ENCODE assay signal across 1 cellular context in the genomic region with DNA sequence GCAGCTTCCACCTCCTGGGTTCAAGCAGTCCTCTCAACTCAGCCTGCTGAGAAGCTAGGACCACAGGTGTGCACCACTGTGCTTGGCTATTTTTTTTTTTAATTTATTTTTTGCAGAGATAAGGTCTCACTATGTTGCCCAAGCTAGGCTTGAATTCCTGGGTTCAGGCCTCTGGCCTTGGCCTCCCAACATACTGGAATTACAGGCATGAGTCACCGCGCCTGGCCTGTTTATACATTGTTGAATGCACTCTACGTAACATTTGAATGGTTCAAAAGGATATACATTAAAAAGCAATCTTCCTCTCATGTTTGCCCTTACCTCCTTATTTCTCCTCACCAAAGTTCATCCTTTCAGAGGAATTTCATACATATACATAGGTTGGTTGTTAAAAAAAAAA.
TF ChIP-seq lines count a peak whose summit lies in the region.

No MANE protein-coding gene starts in this region.

TF ChIP-seq in HepG2, 621 proteins besides CTCF, POLR2A, EP300 and RAD21 (continued from another document):
- TF ChIP-seq, protein P1, sequence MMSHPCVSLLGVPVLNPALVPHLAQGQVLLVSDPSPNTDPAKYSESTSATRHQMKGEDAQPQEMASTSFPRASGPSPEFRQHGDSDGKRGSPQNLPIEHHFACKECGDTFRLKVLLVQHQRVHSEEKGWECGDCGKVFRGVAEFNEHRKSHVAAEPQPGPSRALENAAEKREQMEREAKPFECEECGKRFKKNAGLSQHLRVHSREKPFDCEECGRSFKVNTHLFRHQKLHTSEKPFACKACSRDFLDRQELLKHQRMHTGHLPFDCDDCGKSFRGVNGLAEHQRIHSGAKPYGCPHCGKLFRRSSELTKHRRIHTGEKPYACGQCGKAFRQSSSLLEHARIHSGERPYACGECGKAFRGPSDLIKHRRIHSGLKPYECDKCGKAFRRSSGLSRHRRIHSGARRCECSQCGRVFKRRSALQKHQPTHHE (CRISPR knock-in tag; IDR thresholded peaks at IDR 0.05; ENCODE audit: borderline replicate concordance): no peak
- TF ChIP-seq ZNF17 (CRISPR knock-in tag; IDR thresholded peaks at IDR 0.05): no peak
- TF ChIP-seq, protein P2, sequence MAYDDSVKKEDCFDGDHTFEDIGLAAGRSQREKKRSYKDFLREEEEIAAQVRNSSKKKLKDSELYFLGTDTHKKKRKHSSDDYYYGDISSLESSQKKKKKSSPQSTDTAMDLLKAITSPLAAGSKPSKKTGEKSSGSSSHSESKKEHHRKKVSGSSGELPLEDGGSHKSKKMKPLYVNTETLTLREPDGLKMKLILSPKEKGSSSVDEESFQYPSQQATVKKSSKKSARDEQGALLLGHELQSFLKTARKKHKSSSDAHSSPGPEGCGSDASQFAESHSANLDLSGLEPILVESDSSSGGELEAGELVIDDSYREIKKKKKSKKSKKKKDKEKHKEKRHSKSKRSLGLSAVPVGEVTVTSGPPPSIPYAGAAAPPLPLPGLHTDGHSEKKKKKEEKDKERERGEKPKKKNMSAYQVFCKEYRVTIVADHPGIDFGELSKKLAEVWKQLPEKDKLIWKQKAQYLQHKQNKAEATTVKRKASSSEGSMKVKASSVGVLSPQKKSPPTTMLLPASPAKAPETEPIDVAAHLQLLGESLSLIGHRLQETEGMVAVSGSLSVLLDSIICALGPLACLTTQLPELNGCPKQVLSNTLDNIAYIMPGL (CRISPR knock-in tag; IDR thresholded peaks at IDR 0.05; ENCODE audit: borderline replicate concordance in 1 of 2, low read depth in 1 of 2): no peak
- TF ChIP-seq ZNF7 (CRISPR knock-in tag; IDR thresholded peaks at IDR 0.05): no peak
- TF ChIP-seq, protein P3, sequence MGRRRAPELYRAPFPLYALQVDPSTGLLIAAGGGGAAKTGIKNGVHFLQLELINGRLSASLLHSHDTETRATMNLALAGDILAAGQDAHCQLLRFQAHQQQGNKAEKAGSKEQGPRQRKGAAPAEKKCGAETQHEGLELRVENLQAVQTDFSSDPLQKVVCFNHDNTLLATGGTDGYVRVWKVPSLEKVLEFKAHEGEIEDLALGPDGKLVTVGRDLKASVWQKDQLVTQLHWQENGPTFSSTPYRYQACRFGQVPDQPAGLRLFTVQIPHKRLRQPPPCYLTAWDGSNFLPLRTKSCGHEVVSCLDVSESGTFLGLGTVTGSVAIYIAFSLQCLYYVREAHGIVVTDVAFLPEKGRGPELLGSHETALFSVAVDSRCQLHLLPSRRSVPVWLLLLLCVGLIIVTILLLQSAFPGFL (CRISPR knock-in tag; IDR thresholded peaks at IDR 0.05): no peak
- TF ChIP-seq, protein P4, sequence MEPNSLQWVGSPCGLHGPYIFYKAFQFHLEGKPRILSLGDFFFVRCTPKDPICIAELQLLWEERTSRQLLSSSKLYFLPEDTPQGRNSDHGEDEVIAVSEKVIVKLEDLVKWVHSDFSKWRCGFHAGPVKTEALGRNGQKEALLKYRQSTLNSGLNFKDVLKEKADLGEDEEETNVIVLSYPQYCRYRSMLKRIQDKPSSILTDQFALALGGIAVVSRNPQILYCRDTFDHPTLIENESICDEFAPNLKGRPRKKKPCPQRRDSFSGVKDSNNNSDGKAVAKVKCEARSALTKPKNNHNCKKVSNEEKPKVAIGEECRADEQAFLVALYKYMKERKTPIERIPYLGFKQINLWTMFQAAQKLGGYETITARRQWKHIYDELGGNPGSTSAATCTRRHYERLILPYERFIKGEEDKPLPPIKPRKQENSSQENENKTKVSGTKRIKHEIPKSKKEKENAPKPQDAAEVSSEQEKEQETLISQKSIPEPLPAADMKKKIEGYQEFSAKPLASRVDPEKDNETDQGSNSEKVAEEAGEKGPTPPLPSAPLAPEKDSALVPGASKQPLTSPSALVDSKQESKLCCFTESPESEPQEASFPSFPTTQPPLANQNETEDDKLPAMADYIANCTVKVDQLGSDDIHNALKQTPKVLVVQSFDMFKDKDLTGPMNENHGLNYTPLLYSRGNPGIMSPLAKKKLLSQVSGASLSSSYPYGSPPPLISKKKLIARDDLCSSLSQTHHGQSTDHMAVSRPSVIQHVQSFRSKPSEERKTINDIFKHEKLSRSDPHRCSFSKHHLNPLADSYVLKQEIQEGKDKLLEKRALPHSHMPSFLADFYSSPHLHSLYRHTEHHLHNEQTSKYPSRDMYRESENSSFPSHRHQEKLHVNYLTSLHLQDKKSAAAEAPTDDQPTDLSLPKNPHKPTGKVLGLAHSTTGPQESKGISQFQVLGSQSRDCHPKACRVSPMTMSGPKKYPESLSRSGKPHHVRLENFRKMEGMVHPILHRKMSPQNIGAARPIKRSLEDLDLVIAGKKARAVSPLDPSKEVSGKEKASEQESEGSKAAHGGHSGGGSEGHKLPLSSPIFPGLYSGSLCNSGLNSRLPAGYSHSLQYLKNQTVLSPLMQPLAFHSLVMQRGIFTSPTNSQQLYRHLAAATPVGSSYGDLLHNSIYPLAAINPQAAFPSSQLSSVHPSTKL (CRISPR knock-in tag; IDR thresholded peaks at IDR 0.05): peak; percentile 64
- TF ChIP-seq, protein P5, sequence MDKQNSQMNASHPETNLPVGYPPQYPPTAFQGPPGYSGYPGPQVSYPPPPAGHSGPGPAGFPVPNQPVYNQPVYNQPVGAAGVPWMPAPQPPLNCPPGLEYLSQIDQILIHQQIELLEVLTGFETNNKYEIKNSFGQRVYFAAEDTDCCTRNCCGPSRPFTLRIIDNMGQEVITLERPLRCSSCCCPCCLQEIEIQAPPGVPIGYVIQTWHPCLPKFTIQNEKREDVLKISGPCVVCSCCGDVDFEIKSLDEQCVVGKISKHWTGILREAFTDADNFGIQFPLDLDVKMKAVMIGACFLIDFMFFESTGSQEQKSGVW (CRISPR knock-in tag; IDR thresholded peaks at IDR 0.05; ENCODE audit: borderline replicate concordance): no peak
- TF ChIP-seq HNF4A (CRISPR knock-in tag; IDR thresholded peaks at IDR 0.05): no peak
- TF ChIP-seq CEBPB (IDR thresholded peaks at IDR 0.05; ENCODE audit: borderline replicate concordance, low read depth, low read length): peak; percentile 23; the same call in 1 of the 2 replicates
- TF ChIP-seq ZNF660 (CRISPR knock-in tag; IDR thresholded peaks at IDR 0.05; ENCODE audit: borderline replicate concordance, low read depth): no peak
- TF ChIP-seq FIP1L1 (IDR thresholded peaks at IDR 0.05; ENCODE audit: borderline replicate concordance, insufficient read depth, low read depth, low read length): no peak
- TF ChIP-seq ZMYM3 (CRISPR knock-in tag; IDR thresholded peaks at IDR 0.05): 0 out of 2 replicates have a peak, but pooled peaks have one; percentile 19
- no peak for TF ChIP-seq RCOR2 (CRISPR knock-in tag; IDR thresholded peaks at IDR 0.05)
- TF ChIP-seq RELA (CRISPR knock-in tag; IDR thresholded peaks at IDR 0.05): no peak
- TF ChIP-seq ZSCAN20 (CRISPR knock-in tag; IDR thresholded peaks at IDR 0.05; ENCODE audit: borderline replicate concordance): no peak
- no peak for TF ChIP-seq DNMT3B (CRISPR knock-in tag; conservative IDR thresholded peaks at IDR 0.05)
- TF ChIP-seq, protein P6, sequence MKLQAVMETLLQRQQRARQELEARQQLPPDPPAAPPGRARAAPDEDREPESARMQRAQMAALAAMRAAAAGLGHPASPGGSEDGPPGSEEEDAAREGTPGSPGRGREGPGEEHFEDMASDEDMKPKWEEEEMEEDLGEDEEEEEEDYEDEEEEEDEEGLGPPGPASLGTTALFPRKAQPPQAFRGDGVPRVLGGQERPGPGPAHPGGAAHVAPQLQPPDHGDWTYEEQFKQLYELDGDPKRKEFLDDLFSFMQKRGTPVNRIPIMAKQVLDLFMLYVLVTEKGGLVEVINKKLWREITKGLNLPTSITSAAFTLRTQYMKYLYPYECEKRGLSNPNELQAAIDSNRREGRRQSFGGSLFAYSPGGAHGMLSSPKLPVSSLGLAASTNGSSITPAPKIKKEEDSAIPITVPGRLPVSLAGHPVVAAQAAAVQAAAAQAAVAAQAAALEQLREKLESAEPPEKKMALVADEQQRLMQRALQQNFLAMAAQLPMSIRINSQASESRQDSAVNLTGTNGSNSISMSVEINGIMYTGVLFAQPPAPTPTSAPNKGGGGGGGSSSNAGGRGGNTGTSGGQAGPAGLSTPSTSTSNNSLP (IDR thresholded peaks at IDR 0.05; ENCODE audit: low read depth, low read length): peak; percentile 54; the same call in 1 of the 2 replicates
- no peak for TF ChIP-seq FOXP1 (IDR thresholded peaks at IDR 0.05)
- TF ChIP-seq FOXP1 (CRISPR knock-in tag; IDR thresholded peaks at IDR 0.05): 0 out of 2 replicates have a peak, but pooled peaks have one; percentile 24
- TF ChIP-seq HMGA1 (CRISPR knock-in tag; conservative IDR thresholded peaks at IDR 0.05): no peak
- TF ChIP-seq CHCHD3 (CRISPR knock-in tag; IDR thresholded peaks at IDR 0.05): no peak
- TF ChIP-seq, protein P7, sequence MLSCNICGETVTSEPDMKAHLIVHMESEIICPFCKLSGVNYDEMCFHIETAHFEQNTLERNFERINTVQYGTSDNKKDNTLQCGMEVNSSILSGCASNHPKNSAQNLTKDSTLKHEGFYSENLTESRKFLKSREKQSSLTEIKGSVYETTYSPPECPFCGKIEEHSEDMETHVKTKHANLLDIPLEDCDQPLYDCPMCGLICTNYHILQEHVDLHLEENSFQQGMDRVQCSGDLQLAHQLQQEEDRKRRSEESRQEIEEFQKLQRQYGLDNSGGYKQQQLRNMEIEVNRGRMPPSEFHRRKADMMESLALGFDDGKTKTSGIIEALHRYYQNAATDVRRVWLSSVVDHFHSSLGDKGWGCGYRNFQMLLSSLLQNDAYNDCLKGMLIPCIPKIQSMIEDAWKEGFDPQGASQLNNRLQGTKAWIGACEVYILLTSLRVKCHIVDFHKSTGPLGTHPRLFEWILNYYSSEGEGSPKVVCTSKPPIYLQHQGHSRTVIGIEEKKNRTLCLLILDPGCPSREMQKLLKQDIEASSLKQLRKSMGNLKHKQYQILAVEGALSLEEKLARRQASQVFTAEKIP (CRISPR knock-in tag; IDR thresholded peaks at IDR 0.05; ENCODE audit: borderline replicate concordance): no peak
- TF ChIP-seq FOXO1 (CRISPR knock-in tag; IDR thresholded peaks at IDR 0.05): peak; percentile 23; the same call in 1 of the 2 replicates
- TF ChIP-seq ZNF557 (CRISPR knock-in tag; IDR thresholded peaks at IDR 0.05): no peak
- TF ChIP-seq, protein P8, sequence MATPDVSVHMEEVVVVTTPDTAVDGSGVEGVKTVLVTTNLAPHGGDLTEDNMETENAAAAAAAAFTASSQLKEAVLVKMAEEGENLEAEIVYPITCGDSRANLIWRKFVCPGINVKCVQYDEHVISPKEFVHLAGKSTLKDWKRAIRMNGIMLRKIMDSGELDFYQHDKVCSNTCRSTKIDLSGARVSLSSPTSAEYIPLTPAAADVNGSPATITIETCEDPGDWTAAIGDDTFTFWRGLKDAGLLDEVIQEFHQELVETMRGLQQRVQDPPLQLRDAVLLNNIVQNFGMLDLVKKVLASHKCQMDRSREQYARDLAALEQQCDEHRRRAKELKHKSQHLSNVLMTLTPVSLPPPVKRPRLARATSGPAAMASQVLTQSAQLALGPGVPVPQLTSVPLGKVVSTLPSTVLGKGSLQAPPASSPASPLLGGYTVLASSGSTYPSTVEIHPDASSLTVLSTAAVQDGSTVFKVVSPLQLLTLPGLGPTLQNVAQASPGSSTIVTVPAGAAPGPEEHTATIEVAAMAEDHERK (CRISPR knock-in tag; IDR thresholded peaks at IDR 0.05; ENCODE audit: low read depth): no peak
- no peak for TF ChIP-seq ZSCAN9 (CRISPR knock-in tag; IDR thresholded peaks at IDR 0.05; ENCODE audit: borderline replicate concordance)
- TF ChIP-seq, protein P9, sequence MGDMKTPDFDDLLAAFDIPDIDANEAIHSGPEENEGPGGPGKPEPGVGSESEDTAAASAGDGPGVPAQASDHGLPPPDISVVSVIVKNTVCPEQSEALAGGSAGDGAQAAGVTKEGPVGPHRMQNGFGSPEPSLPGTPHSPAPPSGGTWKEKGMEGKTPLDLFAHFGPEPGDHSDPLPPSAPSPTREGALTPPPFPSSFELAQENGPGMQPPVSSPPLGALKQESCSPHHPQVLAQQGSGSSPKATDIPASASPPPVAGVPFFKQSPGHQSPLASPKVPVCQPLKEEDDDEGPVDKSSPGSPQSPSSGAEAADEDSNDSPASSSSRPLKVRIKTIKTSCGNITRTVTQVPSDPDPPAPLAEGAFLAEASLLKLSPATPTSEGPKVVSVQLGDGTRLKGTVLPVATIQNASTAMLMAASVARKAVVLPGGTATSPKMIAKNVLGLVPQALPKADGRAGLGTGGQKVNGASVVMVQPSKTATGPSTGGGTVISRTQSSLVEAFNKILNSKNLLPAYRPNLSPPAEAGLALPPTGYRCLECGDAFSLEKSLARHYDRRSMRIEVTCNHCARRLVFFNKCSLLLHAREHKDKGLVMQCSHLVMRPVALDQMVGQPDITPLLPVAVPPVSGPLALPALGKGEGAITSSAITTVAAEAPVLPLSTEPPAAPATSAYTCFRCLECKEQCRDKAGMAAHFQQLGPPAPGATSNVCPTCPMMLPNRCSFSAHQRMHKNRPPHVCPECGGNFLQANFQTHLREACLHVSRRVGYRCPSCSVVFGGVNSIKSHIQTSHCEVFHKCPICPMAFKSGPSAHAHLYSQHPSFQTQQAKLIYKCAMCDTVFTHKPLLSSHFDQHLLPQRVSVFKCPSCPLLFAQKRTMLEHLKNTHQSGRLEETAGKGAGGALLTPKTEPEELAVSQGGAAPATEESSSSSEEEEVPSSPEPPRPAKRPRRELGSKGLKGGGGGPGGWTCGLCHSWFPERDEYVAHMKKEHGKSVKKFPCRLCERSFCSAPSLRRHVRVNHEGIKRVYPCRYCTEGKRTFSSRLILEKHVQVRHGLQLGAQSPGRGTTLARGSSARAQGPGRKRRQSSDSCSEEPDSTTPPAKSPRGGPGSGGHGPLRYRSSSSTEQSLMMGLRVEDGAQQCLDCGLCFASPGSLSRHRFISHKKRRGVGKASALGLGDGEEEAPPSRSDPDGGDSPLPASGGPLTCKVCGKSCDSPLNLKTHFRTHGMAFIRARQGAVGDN (CRISPR knock-in tag; IDR thresholded peaks at IDR 0.05): no peak
- no peak for TF ChIP-seq ZNF567 (CRISPR knock-in tag; IDR thresholded peaks at IDR 0.05; ENCODE audit: borderline replicate concordance)
- no peak for TF ChIP-seq CENPT (CRISPR knock-in tag; IDR thresholded peaks at IDR 0.05; ENCODE audit: low read depth)
- peak; percentile 21; the same call in 1 of the 2 replicates for TF ChIP-seq RXRB (CRISPR knock-in tag; IDR thresholded peaks at IDR 0.05; ENCODE audit: borderline replicate concordance)
